ENCODE assay signal across 19 cellular contexts in genomic region chr17:79201536-79202227, GRCh38.
DNase-seq lines count a peak whose midpoint lies in the region; ATAC-seq, FAIRE-seq and TF ChIP-seq lines count a peak whose summit lies in the region.
"Had no signal": no experiment of that assay in that cellular context is flagged by ENCODE, and none has a peak within 500 bp of the region (broad histone marks: within the 10 kb centered on the region; RNA-seq: fewer than 3 reads in every experiment).

No MANE protein-coding gene starts in this region.

- H3K4me3 ChIP-seq in mammary epithelial cell (replicated peaks in 1 of 3; ENCODE audit: insufficient read depth in 1 of 3, low read depth in 2 of 3, low read length in 3 of 3) (no peak overlapping the region), neural progenitor cell (no peak overlapping the region)
- H3K4me3 ChIP-seq: coronary artery, esophagus muscularis mucosa, lung, skin epidermis, stomach had no signal

- peaks cover 6% of the 10 kb centered on the region for H3F3A ChIP-seq in neural progenitor cell (ENCODE audit: low read depth)

- FAIRE-seq in HTR-8/SVneo (lab: Jason Lieb, UNC) = peak; percentile 52

- in situ Hi-C loops in mammary epithelial cell (cut with MboI; ENCODE audit: low sequenced_read_pairs in 2 of 2) = loop anchor here in 1 of 2 donors (25.0 kb wide), 1 partner anchor 136 kb away; no protein-coding TSS in a partner anchor

- BruUV-seq in mammary epithelial cell (replicated peaks; lab: Mats Ljungman, UMichigan) = no TSS peak

- H3K9ac ChIP-seq in mammary epithelial cell (ENCODE audit: insufficient read depth, low read length) (no peak overlapping the region), neural progenitor cell (no peak overlapping the region)

- intact Hi-C loops in mammary epithelial cell (cut with micrococcal nuclease) = loop anchor here (5.0 kb wide), 1 partner anchor 71 kb away; no protein-coding TSS in a partner anchor

- dilution Hi-C loops in mammary epithelial cell (cut with HindIII; ENCODE audit: low sequenced_read_pairs) = no loop called here

- no peaks in the 10 kb centered on the region for H3K9me3 Mint-ChIP-seq in neural progenitor cell
- H3K9me3 Mint-ChIP-seq: activated naive CD8-positive, alpha-beta T cell treated with anti-CD3 and anti-CD28 coated beads, Interleukin-2, amount 50 U/mL, for 24 hours; CD8-positive, alpha-beta memory T cell; T-cell had no signal

- H3K4me1 ChIP-seq in mammary epithelial cell (ENCODE audit: insufficient read depth, low read length) (peaks cover 5% of the 10 kb centered on the region), neural progenitor cell (peaks cover 16% of the 10 kb centered on the region)
- H3K4me1 ChIP-seq: esophagus muscularis mucosa, stomach had no signal

- WGBS in mammary epithelial cell (ENCODE audit: low coverage, missing lambda C conversion rate) = 73% methylated on average over 8 of the region's 15 CpGs

- H3K4me3 Mint-ChIP-seq in neural progenitor cell = no peak overlapping the region
- H3K4me3 Mint-ChIP-seq: activated naive CD8-positive, alpha-beta T cell treated with anti-CD3 and anti-CD28 coated beads, Interleukin-2, amount 50 U/mL, for 24 hours; T-cell had no signal

- no peaks in the 10 kb centered on the region for H3K36me3 Mint-ChIP-seq in neural progenitor cell
- H3K36me3 Mint-ChIP-seq: CD8-positive, alpha-beta memory T cell; T-cell had no signal

- H3K4me2 ChIP-seq in mammary epithelial cell (ENCODE audit: insufficient read depth, low read depth, low read length) = no peak overlapping the region
- H3K4me2 ChIP-seq in neural progenitor cell = peak overlapping the region; percentile 43

- peaks cover 6% of the 10 kb centered on the region for H3K4me1 Mint-ChIP-seq in neural progenitor cell
- H3K4me1 Mint-ChIP-seq: activated naive CD8-positive, alpha-beta T cell treated with anti-CD3 and anti-CD28 coated beads, Interleukin-2, amount 50 U/mL, for 24 hours; CD8-positive, alpha-beta memory T cell; T-cell had no signal

- TF ChIP-seq CTCF in mammary epithelial cell (conservative IDR thresholded peaks at IDR 0.05 in 1 of 2, IDR thresholded peaks at IDR 0.05 in 1 of 2; ENCODE audit: extremely low read depth in 1 of 2, insufficient read depth in 1 of 2, low read depth in 1 of 2, low read length in 2 of 2) (no peak), neural progenitor cell (IDR thresholded peaks at IDR 0.05) (no peak)

- H4K20me1 ChIP-seq in mammary epithelial cell (ENCODE audit: insufficient read depth, low read length) (no peaks in the 10 kb centered on the region), neural progenitor cell (ENCODE audit: low read depth) (no peaks in the 10 kb centered on the region)

- peaks cover 6% of the 10 kb centered on the region for H3K27me3 ChIP-seq in mammary epithelial cell (ENCODE audit: insufficient read depth, low read length)
- no peaks in the 10 kb centered on the region for H3K27me3 ChIP-seq in neural progenitor cell

- H2AFZ ChIP-seq in mammary epithelial cell (ENCODE audit: low read depth, low read length) = no peak overlapping the region
- no peak overlapping the region for H2AFZ ChIP-seq in neural progenitor cell (replicated peaks)

- H3K27me3 Mint-ChIP-seq in neural progenitor cell (ENCODE audit: insufficient read depth, low read depth) = no peaks in the 10 kb centered on the region

- CTCF ChIA-PET in mammary epithelial cell (lab: Charles Lee; ENCODE audit: low non-redundant PET) = interaction anchor here (0.7 kb wide), 1 partner anchor 114 kb away, joined by 4 read pairs; no protein-coding TSS in a partner anchor

- H3K9me3 ChIP-seq in mammary epithelial cell (replicated peaks; ENCODE audit: insufficient read depth, low read length) (no peaks in the 10 kb centered on the region), neural progenitor cell (ENCODE audit: low read depth) (no peaks in the 10 kb centered on the region)
- H3K9me3 ChIP-seq: esophagus muscularis mucosa, neutrophil had no signal

- H3K79me2 ChIP-seq in mammary epithelial cell (ENCODE audit: insufficient read depth, low read length) (no peaks in the 10 kb centered on the region), neural progenitor cell (ENCODE audit: low read depth) (no peaks in the 10 kb centered on the region)

- H3K36me3 ChIP-seq in mammary epithelial cell (ENCODE audit: insufficient read depth, low read length) (no peaks in the 10 kb centered on the region), neural progenitor cell (no peaks in the 10 kb centered on the region)
- H3K36me3 ChIP-seq: esophagus muscularis mucosa, neutrophil, stomach had no signal

- H3K27ac ChIP-seq in mammary epithelial cell (ENCODE audit: insufficient read depth, low read depth, low read length) (no peak overlapping the region), neural progenitor cell (no peak overlapping the region)
- H3K27ac ChIP-seq: coronary artery, esophagus muscularis mucosa, neutrophil, skin epidermis, stomach had no signal

- no peak for ATAC-seq in HG02588 (IDR thresholded peaks at IDR 0.05; ENCODE audit: unreplicated experiment)
- ATAC-seq: activated naive CD8-positive, alpha-beta T cell treated with anti-CD3 and anti-CD28 coated beads, Interleukin-2, amount 50 U/mL, for 24 hours; T-cell had no signal

- peak overlapping the region; percentile 8 for H3K27ac Mint-ChIP-seq in neural progenitor cell
- H3K27ac Mint-ChIP-seq: activated naive CD8-positive, alpha-beta T cell treated with anti-CD3 and anti-CD28 coated beads, Interleukin-2, amount 50 U/mL, for 24 hours; CD8-positive, alpha-beta memory T cell; T-cell had no signal

- DNase-seq in ELR (ENCODE audit: low read depth) = peak; percentile 57
- peak; percentile 83 for DNase-seq in HTR-8/SVneo (ENCODE audit: insufficient read length, low spot score)
- peak; percentile 23 for DNase-seq in mammary epithelial cell
- DNase-seq in neural progenitor cell (ENCODE audit: low spot score) = no peak
- no peak for DNase-seq in NOMO-1 treated with dmso at 0.1 percent for 144 hours (lab: John Stamatoyannopoulos, UW; ENCODE audit: unreplicated experiment)
- DNase-seq in UCSD-AML1 (lab: John Stamatoyannopoulos, UW; ENCODE audit: unreplicated experiment) = no peak
- DNase-seq in effector CD8-positive, alpha-beta T cell (lab: John Stamatoyannopoulos, UW) = no peak
- DNase-seq: activated naive CD8-positive, alpha-beta T cell treated with anti-CD3 and anti-CD28 coated beads, Interleukin-2, amount 50 U/mL, for 24 hours; activated T-cell treated with anti-CD3 and anti-CD28 coated beads for 4 hours; CD8-positive, alpha-beta memory T cell; NCI-H1048; stomach; T-cell had no signal

Comparison
In these comparisons a context has a peak if more than half of its experiments do, and no peak if none do; other contexts are left out.
1. DNase-seq: peak in ELR (single experiment), HTR-8/SVneo (single experiment) and mammary epithelial cell (single experiment); none in neural progenitor cell (single experiment), NOMO-1 treated with dmso at 0.1 percent for 144 hours (single experiment), UCSD-AML1 (single experiment) and effector CD8-positive, alpha-beta T cell (single experiment).